In genomic region chr14:94640721-94641631, GRCh38 we compare ENCODE assay signal across 1 cellular context.
TF ChIP-seq lines count a peak whose summit lies in the region.

No MANE protein-coding gene starts in this region.

TF ChIP-seq in WTC11, 78 proteins besides CTCF, POLR2A, EP300 and RAD21:
- TF ChIP-seq, protein P1, sequence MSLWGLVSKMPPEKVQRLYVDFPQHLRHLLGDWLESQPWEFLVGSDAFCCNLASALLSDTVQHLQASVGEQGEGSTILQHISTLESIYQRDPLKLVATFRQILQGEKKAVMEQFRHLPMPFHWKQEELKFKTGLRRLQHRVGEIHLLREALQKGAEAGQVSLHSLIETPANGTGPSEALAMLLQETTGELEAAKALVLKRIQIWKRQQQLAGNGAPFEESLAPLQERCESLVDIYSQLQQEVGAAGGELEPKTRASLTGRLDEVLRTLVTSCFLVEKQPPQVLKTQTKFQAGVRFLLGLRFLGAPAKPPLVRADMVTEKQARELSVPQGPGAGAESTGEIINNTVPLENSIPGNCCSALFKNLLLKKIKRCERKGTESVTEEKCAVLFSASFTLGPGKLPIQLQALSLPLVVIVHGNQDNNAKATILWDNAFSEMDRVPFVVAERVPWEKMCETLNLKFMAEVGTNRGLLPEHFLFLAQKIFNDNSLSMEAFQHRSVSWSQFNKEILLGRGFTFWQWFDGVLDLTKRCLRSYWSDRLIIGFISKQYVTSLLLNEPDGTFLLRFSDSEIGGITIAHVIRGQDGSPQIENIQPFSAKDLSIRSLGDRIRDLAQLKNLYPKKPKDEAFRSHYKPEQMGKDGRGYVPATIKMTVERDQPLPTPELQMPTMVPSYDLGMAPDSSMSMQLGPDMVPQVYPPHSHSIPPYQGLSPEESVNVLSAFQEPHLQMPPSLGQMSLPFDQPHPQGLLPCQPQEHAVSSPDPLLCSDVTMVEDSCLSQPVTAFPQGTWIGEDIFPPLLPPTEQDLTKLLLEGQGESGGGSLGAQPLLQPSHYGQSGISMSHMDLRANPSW (CRISPR knock-in tag; conservative IDR thresholded peaks at IDR 0.05; ENCODE audit: low read depth) = no peak
- TF ChIP-seq NR2C2 (CRISPR knock-in tag; IDR thresholded peaks at IDR 0.05) (no peak), FOXP1 (CRISPR knock-in tag; IDR thresholded peaks at IDR 0.05; ENCODE audit: borderline replicate concordance) (no peak), FOXJ3 (CRISPR knock-in tag; IDR thresholded peaks at IDR 0.05; ENCODE audit: borderline replicate concordance) (no peak), HMGA2 (CRISPR knock-in tag; IDR thresholded peaks at IDR 0.05) (no peak), USF2 (CRISPR knock-in tag; IDR thresholded peaks at IDR 0.05) (no peak), MAX (CRISPR knock-in tag; IDR thresholded peaks at IDR 0.05) (no peak), ZSCAN18 (CRISPR knock-in tag; IDR thresholded peaks at IDR 0.05) (no peak), ZNF138 (CRISPR knock-in tag; conservative IDR thresholded peaks at IDR 0.05) (no peak), GABPB1 (CRISPR knock-in tag; IDR thresholded peaks at IDR 0.05) (no peak), ZNF317 (CRISPR knock-in tag; IDR thresholded peaks at IDR 0.05; ENCODE audit: borderline replicate concordance, low read depth) (no peak), ZMAT4 (CRISPR knock-in tag; IDR thresholded peaks at IDR 0.05) (no peak), NFYB (CRISPR knock-in tag; conservative IDR thresholded peaks at IDR 0.05; ENCODE audit: low read depth) (no peak), JAZF1 (CRISPR knock-in tag; IDR thresholded peaks at IDR 0.05) (no peak), CBFB (CRISPR knock-in tag; IDR thresholded peaks at IDR 0.05; ENCODE audit: low read depth) (no peak)
- TF ChIP-seq, protein P2, sequence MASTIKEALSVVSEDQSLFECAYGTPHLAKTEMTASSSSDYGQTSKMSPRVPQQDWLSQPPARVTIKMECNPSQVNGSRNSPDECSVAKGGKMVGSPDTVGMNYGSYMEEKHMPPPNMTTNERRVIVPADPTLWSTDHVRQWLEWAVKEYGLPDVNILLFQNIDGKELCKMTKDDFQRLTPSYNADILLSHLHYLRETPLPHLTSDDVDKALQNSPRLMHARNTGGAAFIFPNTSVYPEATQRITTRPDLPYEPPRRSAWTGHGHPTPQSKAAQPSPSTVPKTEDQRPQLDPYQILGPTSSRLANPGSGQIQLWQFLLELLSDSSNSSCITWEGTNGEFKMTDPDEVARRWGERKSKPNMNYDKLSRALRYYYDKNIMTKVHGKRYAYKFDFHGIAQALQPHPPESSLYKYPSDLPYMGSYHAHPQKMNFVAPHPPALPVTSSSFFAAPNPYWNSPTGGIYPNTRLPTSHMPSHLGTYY (CRISPR knock-in tag; IDR thresholded peaks at IDR 0.05) = no peak
- TF ChIP-seq, protein P3, sequence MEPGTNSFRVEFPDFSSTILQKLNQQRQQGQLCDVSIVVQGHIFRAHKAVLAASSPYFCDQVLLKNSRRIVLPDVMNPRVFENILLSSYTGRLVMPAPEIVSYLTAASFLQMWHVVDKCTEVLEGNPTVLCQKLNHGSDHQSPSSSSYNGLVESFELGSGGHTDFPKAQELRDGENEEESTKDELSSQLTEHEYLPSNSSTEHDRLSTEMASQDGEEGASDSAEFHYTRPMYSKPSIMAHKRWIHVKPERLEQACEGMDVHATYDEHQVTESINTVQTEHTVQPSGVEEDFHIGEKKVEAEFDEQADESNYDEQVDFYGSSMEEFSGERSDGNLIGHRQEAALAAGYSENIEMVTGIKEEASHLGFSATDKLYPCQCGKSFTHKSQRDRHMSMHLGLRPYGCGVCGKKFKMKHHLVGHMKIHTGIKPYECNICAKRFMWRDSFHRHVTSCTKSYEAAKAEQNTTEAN (CRISPR knock-in tag; IDR thresholded peaks at IDR 0.05) = no peak
